ENCODE assay signal across 8 cellular contexts in genomic region chr21:29299046-29299905, GRCh38. TPM values are rescaled to one million over a fixed set of nuclear protein-coding genes. Genes with fewer than 3 reads are reported as not detected.
DNase-seq lines count a peak whose midpoint lies in the region; ATAC-seq and TF ChIP-seq lines count a peak whose summit lies in the region.

No MANE protein-coding gene starts in this region.

- H3K4me1 ChIP-seq in SJSA1 (replicated peaks) (peaks cover 50% of the 10 kb centered on the region), ovary (ENCODE audit: insufficient read depth) (peaks cover 11% of the 10 kb centered on the region), thymus (ENCODE audit: control insufficient read depth, insufficient read depth, low read length) (peaks cover 19% of the 10 kb centered on the region)

- H3K27me3 ChIP-seq in SJSA1 (replicated peaks) (no peaks in the 10 kb centered on the region), ovary (no peaks in the 10 kb centered on the region), thymus (ENCODE audit: control insufficient read depth, insufficient read depth) (no peaks in the 10 kb centered on the region)

- H3K27ac ChIP-seq in SJSA1: peak overlapping the region; percentile 94
- peak overlapping the region; percentile 80 to 82 for H3K27ac ChIP-seq in ovary
- peak overlapping the region; percentile 89 for H3K27ac ChIP-seq in thymus (ENCODE audit: low read depth)

- TF ChIP-seq CTCF in ovary (IDR thresholded peaks at IDR 0.05): no peak

- no peak for TF ChIP-seq POLR2A in ovary (IDR thresholded peaks at IDR 0.05)

- WGBS in ovary, 3 donors: 0 to 1% (median 0%) methylated on average over 31 to 75 of the region's 75 CpGs
- under 1% methylated on average over 75 of the region's 75 CpGs for WGBS in thymus

- H3K36me3 ChIP-seq in SJSA1 (peaks cover 3% of the 10 kb centered on the region; the same call in 1 of the 2 replicates), ovary (no peaks in the 10 kb centered on the region), thymus (ENCODE audit: control insufficient read depth, insufficient read depth) (no peaks in the 10 kb centered on the region)

- no peak for TF ChIP-seq EP300 in ovary (IDR thresholded peaks at IDR 0.05)

- DNase-seq in AG08395 (ENCODE audit: low spot score): peak; percentile 64
- peak; percentile 68 to 76 for DNase-seq in SJSA1 (ENCODE audit: low read depth in 1 of 2, low spot score in 2 of 2)
- DNase-seq in activated naive CD4-positive, alpha-beta T cell treated with anti-CD3 and anti-CD28 coated beads, Interleukin-2, amount 50 U/mL, for 16 hours: peak; percentile 79
- peak in 41 of 42 donors; percentile 26 to 81 (median 58) for DNase-seq in head of caudate nucleus
- DNase-seq in ovary: peak; percentile 50 to 68 (median 64)

- H3K4me3 ChIP-seq in SJSA1 (peak overlapping the region; percentile 64), ovary (peak overlapping the region; percentile 89), thymus (ENCODE audit: low read length) (peak overlapping the region; percentile 97)

- intact Hi-C loops in head of caudate nucleus (cut with DNase I): loop anchor here (5.0 kb wide), 1 partner anchor 227 kb away; the partner anchor contains the start of gene CCT8
- intact Hi-C loops in ovary (cut with DNase I): loop anchor here in 1 of 4 donors (10.0 kb wide), 1 partner anchor 46 kb away; no protein-coding TSS in a partner anchor

- H3K9me3 ChIP-seq in SJSA1 (replicated peaks) (no peaks in the 10 kb centered on the region), ovary (no peaks in the 10 kb centered on the region), thymus (ENCODE audit: control insufficient read depth) (no peaks in the 10 kb centered on the region)

- ATAC-seq in GM19023 (IDR thresholded peaks at IDR 0.05; ENCODE audit: unreplicated experiment) (peak; percentile 21), HG03571 (IDR thresholded peaks at IDR 0.05; ENCODE audit: unreplicated experiment) (peak; percentile 10)

RNA-seq across cellular contexts. Expression of gene BACH1, which starts 0.6 kb away (rescaled TPM):
- 46.0 and 47.3 TPM in 2 replicates for total RNA-seq in SJSA1 (2014; rRNA removed; shearing (Covaris generic))
- 10 to 100 TPM; 32.2 to 77.0 (median 55.1) TPM for total RNA-seq in ovary
- 10 to 100 TPM; 11.4 to 12.1 TPM for polyA plus RNA-seq in ovary
- 17.6 TPM for polyA plus RNA-seq in thymus

Comparison
In these comparisons a context has a peak if more than half of its experiments do, and no peak if none do; other contexts are left out.
1. Peak in every context shown above with its lines: DNase-seq, ATAC-seq, H3K4me3 ChIP-seq and H3K27ac ChIP-seq.